28 cellular contexts compared by ENCODE assay signal in genomic region chr10:15871823-15872222, GRCh38.
"Had no signal": no experiment of that assay in that cellular context is flagged by ENCODE, and none has a peak within 500 bp of the region (broad histone marks: within the 10 kb centered on the region; RNA-seq: fewer than 3 reads in every experiment).

No MANE protein-coding gene starts in this region.

- H3K27ac Mint-ChIP-seq: natural killer cell; nephron; neural progenitor cell; progenitor cell of endocrine pancreas; stimulated activated effector memory CD8-positive, alpha-beta T cell treated with anti-CD3 and anti-CD28 coated beads, Interleukin-12 subunit alpha, Interleukin-12 subunit beta, amount 100 ng/mL, for 72 hours; stimulated activated naive B cell treated with anti-CD40 and anti-IgM and Interleukin-4, amounts not matched to agents 10 μg/mL and 1 μg/mL and 100 μg/mL, for 72 hours; stimulated activated naive CD8-positive, alpha-beta T cell treated with anti-CD3 and anti-CD28 coated beads, Interleukin-15, Interleukin-2, amounts not matched to agents 100 ng/mL and 50 ng/mL, for 24 hours had no signal

- H2AFZ ChIP-seq: neural progenitor cell, parathyroid adenoma had no signal

- H3K27ac ChIP-seq: neural progenitor cell, ovary, parathyroid adenoma, psoas muscle, right lobe of liver, sigmoid colon, stomach, thoracic aorta, thyroid gland, tibial nerve, upper lobe of left lung, uterus had no signal

- H3K36me3 Mint-ChIP-seq: natural killer cell; neural progenitor cell; stimulated activated effector memory CD8-positive, alpha-beta T cell treated with anti-CD3 and anti-CD28 coated beads, Interleukin-12 subunit alpha, Interleukin-12 subunit beta, amount 100 ng/mL, for 72 hours had no signal

- DNase-seq: natural killer cell; occipital lobe; ovary; posterior cingulate gyrus; psoas muscle; right cardiac atrium; right lobe of liver; sigmoid colon; small intestine; stimulated activated CD4-positive, alpha-beta T cell treated with anti-CD3 and anti-CD28 coated beads, Interleukin-15, amount 100 ng/mL, for 24 hours; stimulated activated CD4-positive, alpha-beta T cell treated with anti-CD3 and anti-CD28 coated beads, Interleukin-2, amount 100 ng/mL, for 24 hours; stimulated activated CD4-positive, alpha-beta T cell treated with anti-CD3 and anti-CD28 coated beads, Interleukin-2, amount 100 ng/mL, for 48 hours; stimulated activated CD4-positive, alpha-beta T cell treated with anti-CD3 and anti-CD28 coated beads, Interleukin-4, amount 100 ng/mL, for 24 hours; stimulated activated naive B cell treated with anti-CD40 and anti-IgM and Interleukin-4, amounts not matched to agents 10 μg/mL and 1 μg/mL and 100 μg/mL, for 72 hours; stimulated activated naive CD4-positive, alpha-beta T cell treated with Interleukin-2 at 50 U/mL for 16 hours; stomach; thyroid gland; trophoblast cell; upper lobe of left lung; uterus had no signal

- H3K4me3 Mint-ChIP-seq: natural killer cell; nephron; neural progenitor cell; stimulated activated effector memory CD8-positive, alpha-beta T cell treated with anti-CD3 and anti-CD28 coated beads, Interleukin-12 subunit alpha, Interleukin-12 subunit beta, amount 100 ng/mL, for 72 hours; stimulated activated naive B cell treated with anti-CD40 and anti-IgM and Interleukin-4, amounts not matched to agents 10 μg/mL and 1 μg/mL and 100 μg/mL, for 72 hours; stimulated activated naive CD8-positive, alpha-beta T cell treated with anti-CD3 and anti-CD28 coated beads, Interleukin-15, Interleukin-2, amounts not matched to agents 100 ng/mL and 50 ng/mL, for 24 hours had no signal

- H3K36me3 ChIP-seq: neural progenitor cell, ovary, right lobe of liver, sigmoid colon, stomach, thoracic aorta, thyroid gland, tibial nerve, upper lobe of left lung, uterus had no signal

- H3K4me1 Mint-ChIP-seq: natural killer cell; nephron; neural progenitor cell; stimulated activated effector memory CD8-positive, alpha-beta T cell treated with anti-CD3 and anti-CD28 coated beads, Interleukin-12 subunit alpha, Interleukin-12 subunit beta, amount 100 ng/mL, for 72 hours; stimulated activated naive B cell treated with anti-CD40 and anti-IgM and Interleukin-4, amounts not matched to agents 10 μg/mL and 1 μg/mL and 100 μg/mL, for 72 hours had no signal

- H3K27me3 ChIP-seq: ovary, right lobe of liver, upper lobe of left lung had no signal

- H3K4me1 ChIP-seq: neural progenitor cell, parathyroid adenoma, psoas muscle, right lobe of liver, sigmoid colon, stomach, thyroid gland, tibial nerve, upper lobe of left lung, uterus had no signal

- H3K4me2 ChIP-seq: neural progenitor cell had no signal

- H3K4me3 ChIP-seq: neural progenitor cell, ovary, psoas muscle, right lobe of liver, sigmoid colon, stomach, thoracic aorta, thyroid gland, tibial nerve, upper lobe of left lung, uterus had no signal

- ATAC-seq: natural killer cell; psoas muscle; right cardiac atrium; right lobe of liver; stimulated activated effector memory CD8-positive, alpha-beta T cell treated with anti-CD3 and anti-CD28 coated beads, Interleukin-12 subunit alpha, Interleukin-12 subunit beta, amount 100 ng/mL, for 72 hours; stimulated activated naive B cell treated with anti-CD40 and anti-IgM and Interleukin-4, amounts not matched to agents 10 μg/mL and 1 μg/mL and 100 μg/mL, for 72 hours had no signal

- H3K79me2 ChIP-seq: parathyroid adenoma had no signal

- H3K9me3 Mint-ChIP-seq: natural killer cell; stimulated activated effector memory CD8-positive, alpha-beta T cell treated with anti-CD3 and anti-CD28 coated beads, Interleukin-12 subunit alpha, Interleukin-12 subunit beta, amount 100 ng/mL, for 72 hours; stimulated activated naive CD8-positive, alpha-beta T cell treated with anti-CD3 and anti-CD28 coated beads, Interleukin-15, Interleukin-2, amounts not matched to agents 100 ng/mL and 50 ng/mL, for 24 hours had no signal
